Comparison of ENCODE assay signal across 8 cellular contexts in genomic region chr22:41696714-41697113, GRCh38. TPM values are rescaled to one million over a fixed set of nuclear protein-coding genes. Genes with fewer than 3 reads are reported as not detected.
A peak's percentile ranks its signal among the peaks of the same experiment; 100 is the strongest.
DNase-seq lines count a peak whose midpoint lies in the region; ATAC-seq and TF ChIP-seq lines count a peak whose summit lies in the region.

No MANE protein-coding gene starts in this region.

- no peak overlapping the region for H3K4me3 ChIP-seq in SU-DHL-6 (ENCODE audit: insufficient read depth, low read length, poor library complexity, severe bottlenecking)
- H3K4me3 ChIP-seq in smooth muscle cell: no peak overlapping the region

- no peak overlapping the region for H3K4me2 ChIP-seq in SU-DHL-6 (ENCODE audit: low read depth, low read length, poor library complexity, severe bottlenecking)
- peak overlapping the region; percentile 82 for H3K4me2 ChIP-seq in smooth muscle cell

- H3K9me2 ChIP-seq in SU-DHL-6 (replicated peaks; ENCODE audit: insufficient read depth, low read length): no peaks in the 10 kb centered on the region

- H3K4me1 ChIP-seq in smooth muscle cell (ENCODE audit: low read depth): peaks cover 4% of the 10 kb centered on the region

- H3K9me3 ChIP-seq in SU-DHL-6 (ENCODE audit: insufficient read depth, low read length) (no peaks in the 10 kb centered on the region), smooth muscle cell (replicated peaks; ENCODE audit: low read depth) (no peaks in the 10 kb centered on the region)

- 83% methylated on average over 11 of the region's 11 CpGs for WGBS in smooth muscle cell (ENCODE audit: low lambda C conversion rate)

- H3K27me3 ChIP-seq in SU-DHL-6 (ENCODE audit: low read length) (no peaks in the 10 kb centered on the region), smooth muscle cell (ENCODE audit: low read depth) (no peaks in the 10 kb centered on the region)

- no peaks in the 10 kb centered on the region for H3K36me3 ChIP-seq in SU-DHL-6 (ENCODE audit: low read length)
- H3K36me3 ChIP-seq in smooth muscle cell (ENCODE audit: low read depth): no peaks in the 10 kb centered on the region

- H3K4me1 Mint-ChIP-seq in activated CD4-positive, alpha-beta T cell treated with anti-CD3 and anti-CD28 coated beads, Interleukin-2, amount 10 ng/mL, durations not matched to agents 24 days and 14 days: peaks cover 13% of the 10 kb centered on the region

- no peak overlapping the region for H3K27ac ChIP-seq in SU-DHL-6 (ENCODE audit: low read depth, low read length)
- no peak overlapping the region for H3K27ac ChIP-seq in smooth muscle cell (ENCODE audit: low read depth)

- peak overlapping the region; percentile 70 for H3K27ac Mint-ChIP-seq in activated CD4-positive, alpha-beta T cell treated with anti-CD3 and anti-CD28 coated beads, Interleukin-2, amount 10 ng/mL, durations not matched to agents 24 days and 14 days

- H3K9me3 Mint-ChIP-seq in activated CD4-positive, alpha-beta T cell treated with anti-CD3 and anti-CD28 coated beads, Interleukin-2, amount 10 ng/mL, durations not matched to agents 24 days and 14 days: no peaks in the 10 kb centered on the region

- no peak for ATAC-seq in GM19023 (IDR thresholded peaks at IDR 0.05; ENCODE audit: unreplicated experiment)

- intact Hi-C loops in activated CD4-positive, alpha-beta T cell treated with anti-CD3 and anti-CD28 coated beads, Interleukin-2, amount 10 ng/mL, durations not matched to agents 24 days and 14 days (cut with micrococcal nuclease): loop anchor here (1.0 to 5.0 kb wide), 4 partner anchors 8 to 261 kb away; partner anchors contain the start of gene SNU13

- H3K79me2 ChIP-seq in SU-DHL-6 (ENCODE audit: insufficient read depth, low read length): no peaks in the 10 kb centered on the region
- H3K79me2 ChIP-seq in smooth muscle cell (ENCODE audit: low read depth): no peaks in the 10 kb centered on the region

- no peaks in the 10 kb centered on the region for H3F3A ChIP-seq in SU-DHL-6 (ENCODE audit: insufficient read depth)
- H3F3A ChIP-seq in smooth muscle cell (ENCODE audit: low read depth): no peaks in the 10 kb centered on the region

- peak overlapping the region; percentile 34 for H3K4me3 Mint-ChIP-seq in activated CD4-positive, alpha-beta T cell treated with anti-CD3 and anti-CD28 coated beads, Interleukin-2, amount 10 ng/mL, durations not matched to agents 24 days and 14 days

- H2AFZ ChIP-seq in SU-DHL-6 (ENCODE audit: low read depth, low read length, severe bottlenecking) (peak overlapping the region; percentile 83), smooth muscle cell (ENCODE audit: low read depth) (no peak overlapping the region)

- H3K9ac ChIP-seq in SU-DHL-6 (ENCODE audit: low read length) (no peak overlapping the region; the same call in 1 of the 2 replicates), smooth muscle cell (ENCODE audit: low read depth) (no peak overlapping the region)

- no peak for DNase-seq in activated CD4-positive, alpha-beta T cell treated with anti-CD3 and anti-CD28 coated beads, Interleukin-2, amount 10 ng/mL, durations not matched to agents 24 days and 14 days
- DNase-seq in activated CD4-positive, alpha-beta T cell treated with anti-CD3 and anti-CD28 coated beads, Interleukin-2, amount 50 U/mL, for 1 hour: no peak
- DNase-seq in iPS-NIHi7 (ENCODE audit: extremely low spot score): peak; percentile 15
- DNase-seq in smooth muscle cell (lab: John Stamatoyannopoulos, UW; ENCODE audit: unreplicated experiment): no peak
- no peak for DNase-seq in NCI-H446 treated with DMSO at 0.1 percent for 48 hours (lab: John Stamatoyannopoulos, UW)
- no peak for DNase-seq in medulla oblongata (ENCODE audit: extremely low spot score)

- peaks cover 3% of the 10 kb centered on the region for H3K36me3 Mint-ChIP-seq in activated CD4-positive, alpha-beta T cell treated with anti-CD3 and anti-CD28 coated beads, Interleukin-2, amount 10 ng/mL, durations not matched to agents 24 days and 14 days (ENCODE audit: low read depth)

- H3K27me3 Mint-ChIP-seq in activated CD4-positive, alpha-beta T cell treated with anti-CD3 and anti-CD28 coated beads, Interleukin-2, amount 10 ng/mL, durations not matched to agents 24 days and 14 days: peaks cover 2% of the 10 kb centered on the region

- TF ChIP-seq CTCF in SU-DHL-6 (IDR thresholded peaks at IDR 0.05; ENCODE audit: insufficient read depth, low read length, poor library complexity, severe bottlenecking) (no peak), smooth muscle cell (IDR thresholded peaks at IDR 0.05; ENCODE audit: borderline replicate concordance, insufficient read depth, poor library complexity, severe bottlenecking) (no peak)

- H4K20me1 ChIP-seq in SU-DHL-6 (ENCODE audit: low read depth, low read length): no peaks in the 10 kb centered on the region
- H4K20me1 ChIP-seq in smooth muscle cell (ENCODE audit: low read depth): no peaks in the 10 kb centered on the region

RNA-seq across cellular contexts. Expression of gene MEI1, which starts 2.6 kb away (rescaled TPM):
- 14.2 and 15.7 TPM in 2 replicates for total RNA-seq in activated CD4-positive, alpha-beta T cell treated with anti-CD3 and anti-CD28 coated beads, Interleukin-2, amount 10 ng/mL, durations not matched to agents 24 days and 14 days
- total RNA-seq in smooth muscle cell: 0.18 and 0.49 TPM in 2 replicates
- 2.6 and 3.2 TPM in 2 replicates for polyA plus RNA-seq in smooth muscle cell

RNA-seq across cellular contexts. Expression of gene SNU13, which starts 8.0 kb away (rescaled TPM):
- total RNA-seq in activated CD4-positive, alpha-beta T cell treated with anti-CD3 and anti-CD28 coated beads, Interleukin-2, amount 10 ng/mL, durations not matched to agents 24 days and 14 days: 343 and 345 TPM in 2 replicates
- 98.2 and 142 TPM in 2 replicates for total RNA-seq in smooth muscle cell
- polyA plus RNA-seq in smooth muscle cell: 239 and 250 TPM in 2 replicates

Comparison
In these comparisons a context has a peak if more than half of its experiments do, and no peak if none do; other contexts are left out.
1. RNA of gene MEI1, which starts 2.6 kb away (total RNA-seq): 14.2 to 15.7 TPM in activated CD4-positive, alpha-beta T cell treated with anti-CD3 and anti-CD28 coated beads, Interleukin-2, amount 10 ng/mL, durations not matched to agents 24 days and 14 days; 0.18 to 0.49 TPM in smooth muscle cell; every median in the first group is over 10 times any median in the second.